Comparison of ENCODE assay signal across 12 cellular contexts in genomic region chr12:89117448-89118034, GRCh38.
DNase-seq lines count a peak whose midpoint lies in the region; ATAC-seq and TF ChIP-seq lines count a peak whose summit lies in the region.
"Had no signal": no experiment of that assay in that cellular context is flagged by ENCODE, and none has a peak within 500 bp of the region (broad histone marks: within the 10 kb centered on the region; RNA-seq: fewer than 3 reads in every experiment).

No MANE protein-coding gene starts in this region.

- no peak overlapping the region for H2AFZ ChIP-seq in PC-3 (ENCODE audit: low read length)
- H2AFZ ChIP-seq in neural progenitor cell (replicated peaks) = no peak overlapping the region

- TF ChIP-seq POLR2A in transverse colon (IDR thresholded peaks at IDR 0.05) = no peak

- H3K9ac ChIP-seq in PC-3 (ENCODE audit: low read length) (0 out of 2 replicates have a peak overlapping the region, but pooled peaks have one; percentile 4), neural progenitor cell (no peak overlapping the region)

- CTCF ChIA-PET in activated naive CD4-positive, alpha-beta T cell treated with anti-CD3 and anti-CD28 coated beads, Interleukin-2, amount 10 ng/mL, durations not matched to agents 7 days and 5 days (lab: Charles Lee) = interaction anchor here (1.0 kb wide), 1 partner anchor 8 kb away, joined by 3 read pairs; no protein-coding TSS in a partner anchor
- CTCF ChIA-PET in activated naive CD4-positive, alpha-beta T cell treated with anti-CD3 and anti-CD28 coated beads for 36 hours (lab: Charles Lee) = no interaction called here
- CTCF ChIA-PET in PC-3 (lab: Charles Lee) = no interaction called here

- H3K27ac ChIP-seq in PC-3 (ENCODE audit: low read length) (peak overlapping the region; percentile 72), foreskin keratinocyte (no peak overlapping the region), transverse colon (no peak overlapping the region), neural progenitor cell (no peak overlapping the region)
- H3K27ac ChIP-seq: esophagus muscularis mucosa had no signal

- in situ Hi-C loops in transverse colon (cut with MboI; ENCODE audit: low pct_ligation_motif_present in 1 of 4, low pct_unique_long_range_greater_than_20kb in 1 of 4, low sequenced_read_pairs in 3 of 4) = no loop called here

- no peaks in the 10 kb centered on the region for H3K79me2 ChIP-seq in PC-3 (ENCODE audit: low read length)
- no peaks in the 10 kb centered on the region for H3K79me2 ChIP-seq in neural progenitor cell (ENCODE audit: low read depth)

- DNase-seq in activated naive CD4-positive, alpha-beta T cell treated with anti-CD3 and anti-CD28 coated beads, Interleukin-2, amount 10 ng/mL, durations not matched to agents 7 days and 5 days = no peak
- no peak for DNase-seq in activated naive CD4-positive, alpha-beta T cell treated with anti-CD3 and anti-CD28 coated beads for 36 hours
- peak; percentile 92 for DNase-seq in PC-3
- DNase-seq in foreskin keratinocyte = peak; percentile 69 to 84
- peak; percentile 10 for DNase-seq in transverse colon
- DNase-seq in neural progenitor cell (ENCODE audit: low spot score) = no peak
- no peak for DNase-seq in NCI-H1436 (lab: John Stamatoyannopoulos, UW)
- DNase-seq in activated naive CD8-positive, alpha-beta T cell treated with anti-CD3 and anti-CD28 coated beads for 36 hours = no peak
- DNase-seq: activated naive CD4-positive, alpha-beta T cell treated with anti-CD3 and anti-CD28 coated beads, Interleukin-2, amount 50 U/mL, for 16 hours; midbrain; T-cell had no signal

- H3K4me3 ChIP-seq in PC-3 (ENCODE audit: low read length) = no peak overlapping the region
- H3K4me3 ChIP-seq in transverse colon = no peak overlapping the region
- no peak overlapping the region for H3K4me3 ChIP-seq in neural progenitor cell
- H3K4me3 ChIP-seq: esophagus muscularis mucosa had no signal

- no peaks in the 10 kb centered on the region for H3K36me3 ChIP-seq in PC-3 (ENCODE audit: low read depth, low read length)
- H3K36me3 ChIP-seq in transverse colon = no peaks in the 10 kb centered on the region
- H3K36me3 ChIP-seq in neural progenitor cell = no peaks in the 10 kb centered on the region
- H3K36me3 ChIP-seq: esophagus muscularis mucosa had no signal

- H3K9me3 ChIP-seq in PC-3 (ENCODE audit: low read length) (no peaks in the 10 kb centered on the region; the same call in 1 of the 2 replicates), transverse colon (no peaks in the 10 kb centered on the region), neural progenitor cell (ENCODE audit: low read depth) (no peaks in the 10 kb centered on the region)
- H3K9me3 ChIP-seq: esophagus muscularis mucosa had no signal

- H3F3A ChIP-seq in PC-3 (ENCODE audit: low read length, unreplicated experiment) (no peaks in the 10 kb centered on the region), neural progenitor cell (ENCODE audit: low read depth) (no peaks in the 10 kb centered on the region)

- H3K4me1 ChIP-seq in PC-3 (ENCODE audit: insufficient read depth, low read length) (peaks cover 19% of the 10 kb centered on the region), foreskin keratinocyte (peaks cover 6% of the 10 kb centered on the region), transverse colon (peaks cover 0 to 6% (median 0%) of the 10 kb centered on the region in 4 donors), neural progenitor cell (peaks cover 10% of the 10 kb centered on the region)
- H3K4me1 ChIP-seq: esophagus muscularis mucosa had no signal

- POLR2A ChIA-PET in PC-3 (lab: Charles Lee; ENCODE audit: unreplicated experiment) = no interaction called here

- no peak for TF ChIP-seq EP300 in transverse colon (IDR thresholded peaks at IDR 0.05; ENCODE audit: low read depth)

- WGBS in transverse colon (ENCODE audit: low coverage in 1 of 2), 2 donors = 10% methylated on average over 2 of the region's 2 CpGs; no CpG with 5 or more reads in 1 of the 2 donors

- H4K20me1 ChIP-seq in PC-3 (ENCODE audit: low read length) (no peaks in the 10 kb centered on the region), neural progenitor cell (ENCODE audit: low read depth) (no peaks in the 10 kb centered on the region)

- intact Hi-C loops in activated naive CD4-positive, alpha-beta T cell treated with anti-CD3 and anti-CD28 coated beads for 36 hours (cut with micrococcal nuclease) = no loop called here
- intact Hi-C loops in PC-3 (cut with micrococcal nuclease) (no loop called here), transverse colon (cut with DNase I; ENCODE audit: low total_unique reads) (no loop called here)

- no peaks in the 10 kb centered on the region for H3K27me3 ChIP-seq in PC-3 (ENCODE audit: low read length)
- no peaks in the 10 kb centered on the region for H3K27me3 ChIP-seq in foreskin keratinocyte
- no peaks in the 10 kb centered on the region for H3K27me3 ChIP-seq in transverse colon
- H3K27me3 ChIP-seq in neural progenitor cell = no peaks in the 10 kb centered on the region
- H3K27me3 ChIP-seq: esophagus muscularis mucosa had no signal

- H3K27ac Mint-ChIP-seq in activated naive CD4-positive, alpha-beta T cell treated with anti-CD3 and anti-CD28 coated beads, Interleukin-2, amount 10 ng/mL, durations not matched to agents 7 days and 5 days = peak overlapping the region; percentile 6
- H3K27ac Mint-ChIP-seq in activated naive CD4-positive, alpha-beta T cell treated with anti-CD3 and anti-CD28 coated beads for 36 hours = no peak overlapping the region
- no peak overlapping the region for H3K27ac Mint-ChIP-seq in neural progenitor cell
- H3K27ac Mint-ChIP-seq in activated naive CD8-positive, alpha-beta T cell treated with anti-CD3 and anti-CD28 coated beads for 36 hours = no peak overlapping the region
- H3K27ac Mint-ChIP-seq: T-cell had no signal

- peaks cover 4% of the 10 kb centered on the region for H3K27me3 Mint-ChIP-seq in activated naive CD4-positive, alpha-beta T cell treated with anti-CD3 and anti-CD28 coated beads, Interleukin-2, amount 10 ng/mL, durations not matched to agents 7 days and 5 days
- no peaks in the 10 kb centered on the region for H3K27me3 Mint-ChIP-seq in activated naive CD4-positive, alpha-beta T cell treated with anti-CD3 and anti-CD28 coated beads for 36 hours (ENCODE audit: low read depth)
- H3K27me3 Mint-ChIP-seq in neural progenitor cell (ENCODE audit: insufficient read depth, low read depth) = no peaks in the 10 kb centered on the region
- peaks cover 7% of the 10 kb centered on the region for H3K27me3 Mint-ChIP-seq in activated naive CD8-positive, alpha-beta T cell treated with anti-CD3 and anti-CD28 coated beads for 36 hours

- H3K9me2 ChIP-seq in PC-3 (replicated peaks; ENCODE audit: low read length) = no peaks in the 10 kb centered on the region

- BruUV-seq in PC-3 (replicated peaks; lab: Mats Ljungman, UMichigan) = no TSS peak

- peaks cover 7% of the 10 kb centered on the region for H3K4me1 Mint-ChIP-seq in activated naive CD4-positive, alpha-beta T cell treated with anti-CD3 and anti-CD28 coated beads, Interleukin-2, amount 10 ng/mL, durations not matched to agents 7 days and 5 days
- H3K4me1 Mint-ChIP-seq in activated naive CD4-positive, alpha-beta T cell treated with anti-CD3 and anti-CD28 coated beads for 36 hours (ENCODE audit: low read depth) = no peaks in the 10 kb centered on the region
- H3K4me1 Mint-ChIP-seq in neural progenitor cell = peaks cover 6% of the 10 kb centered on the region
- no peaks in the 10 kb centered on the region for H3K4me1 Mint-ChIP-seq in activated naive CD8-positive, alpha-beta T cell treated with anti-CD3 and anti-CD28 coated beads for 36 hours

- ATAC-seq in PC-3 (peak; percentile 97), foreskin keratinocyte (peak; percentile 87)
- ATAC-seq: T-cell had no signal

- TF ChIP-seq CTCF in PC-3 (conservative IDR thresholded peaks at IDR 0.05; ENCODE audit: low read depth, low read length) (no peak), foreskin keratinocyte (conservative IDR thresholded peaks at IDR 0.05) (no peak), transverse colon (IDR thresholded peaks at IDR 0.05) (no peak), neural progenitor cell (IDR thresholded peaks at IDR 0.05) (no peak)

- peaks cover 2% of the 10 kb centered on the region for H3K9me3 Mint-ChIP-seq in activated naive CD4-positive, alpha-beta T cell treated with anti-CD3 and anti-CD28 coated beads, Interleukin-2, amount 10 ng/mL, durations not matched to agents 7 days and 5 days
- no peaks in the 10 kb centered on the region for H3K9me3 Mint-ChIP-seq in activated naive CD4-positive, alpha-beta T cell treated with anti-CD3 and anti-CD28 coated beads for 36 hours
- H3K9me3 Mint-ChIP-seq in neural progenitor cell = peaks cover 2% of the 10 kb centered on the region
- H3K9me3 Mint-ChIP-seq in activated naive CD8-positive, alpha-beta T cell treated with anti-CD3 and anti-CD28 coated beads for 36 hours = no peaks in the 10 kb centered on the region
- H3K9me3 Mint-ChIP-seq: T-cell had no signal

- no peaks in the 10 kb centered on the region for H3K36me3 Mint-ChIP-seq in activated naive CD4-positive, alpha-beta T cell treated with anti-CD3 and anti-CD28 coated beads, Interleukin-2, amount 10 ng/mL, durations not matched to agents 7 days and 5 days
- H3K36me3 Mint-ChIP-seq in activated naive CD4-positive, alpha-beta T cell treated with anti-CD3 and anti-CD28 coated beads for 36 hours (ENCODE audit: low read depth) = no peaks in the 10 kb centered on the region
- no peaks in the 10 kb centered on the region for H3K36me3 Mint-ChIP-seq in neural progenitor cell
- no peaks in the 10 kb centered on the region for H3K36me3 Mint-ChIP-seq in activated naive CD8-positive, alpha-beta T cell treated with anti-CD3 and anti-CD28 coated beads for 36 hours
- H3K36me3 Mint-ChIP-seq: T-cell had no signal

- no peak overlapping the region for H3K4me3 Mint-ChIP-seq in activated naive CD4-positive, alpha-beta T cell treated with anti-CD3 and anti-CD28 coated beads, Interleukin-2, amount 10 ng/mL, durations not matched to agents 7 days and 5 days
- H3K4me3 Mint-ChIP-seq in activated naive CD4-positive, alpha-beta T cell treated with anti-CD3 and anti-CD28 coated beads for 36 hours = no peak overlapping the region
- H3K4me3 Mint-ChIP-seq in neural progenitor cell = no peak overlapping the region
- no peak overlapping the region for H3K4me3 Mint-ChIP-seq in activated naive CD8-positive, alpha-beta T cell treated with anti-CD3 and anti-CD28 coated beads for 36 hours
- H3K4me3 Mint-ChIP-seq: T-cell had no signal

- H3K4me2 ChIP-seq in PC-3 (ENCODE audit: low read length) (peak overlapping the region; percentile 55), neural progenitor cell (no peak overlapping the region)

Comparison
In these comparisons a context has a peak if more than half of its experiments do, and no peak if none do; other contexts are left out.
1. DNase-seq: peak in PC-3 (single experiment), foreskin keratinocyte (2 of 2) and transverse colon (single experiment); none in activated naive CD4-positive, alpha-beta T cell treated with anti-CD3 and anti-CD28 coated beads, Interleukin-2, amount 10 ng/mL, durations not matched to agents 7 days and 5 days (single experiment), activated naive CD4-positive, alpha-beta T cell treated with anti-CD3 and anti-CD28 coated beads for 36 hours (single experiment), neural progenitor cell (single experiment), NCI-H1436 (single experiment) and activated naive CD8-positive, alpha-beta T cell treated with anti-CD3 and anti-CD28 coated beads for 36 hours (single experiment).